In genomic region chr11:47593934-47594855, GRCh38 we compare ENCODE assay signal across 10 cellular contexts. TPM values are rescaled to one million over a fixed set of nuclear protein-coding genes. Genes with fewer than 3 reads are reported as not detected.
DNase-seq lines count a peak whose midpoint lies in the region; ATAC-seq, FAIRE-seq and TF ChIP-seq lines count a peak whose summit lies in the region.
"Had no signal": no experiment of that assay in that cellular context is flagged by ENCODE, and none has a peak within 500 bp of the region (broad histone marks: within the 10 kb centered on the region; RNA-seq: fewer than 3 reads in every experiment).

C1QTNF4 (minus strand) TSS chr11:47594411; CDS start chr11:47590810, 3,601 bp downstream.

- FAIRE-seq in A549 (lab: Jason Lieb, UNC) = no peak

- TF ChIP-seq CTCF in A549 (IDR thresholded peaks at IDR 0.05) = no peak
- no peak for TF ChIP-seq CTCF in left lung (IDR thresholded peaks at IDR 0.05)

- intact Hi-C loops in dendritic cell treated with granulocyte-macrophage colony-stimulating factor and Interleukin-4, amounts not matched to agents 40 ng/mL and 50 ng/mL, for 4 days (cut with micrococcal nuclease) = no loop called here
- intact Hi-C loops in left lung (cut with DNase I) (no loop called here), sciatic nerve (cut with DNase I) (loop anchor here (5.0 kb wide), 1 partner anchor 1437 kb away; no protein-coding TSS in a partner anchor)

- H3K9me3 Mint-ChIP-seq in dendritic cell treated with granulocyte-macrophage colony-stimulating factor and Interleukin-4, amounts not matched to agents 40 ng/mL and 50 ng/mL, for 4 days = no peaks in the 10 kb centered on the region
- peaks cover 0 to 2% (median 0%) of the 10 kb centered on the region in 7 donors for H3K9me3 Mint-ChIP-seq in naive B cell

- H3K27ac ChIP-seq in A549 (peak within 1 kb of the TSS in 1 of 2 experiments; percentile 66; a peak in 2 of 6 replicates), HUES6 (ENCODE audit: low read depth, low read length) (no peak within 1 kb of the TSS), left lung (no peak within 1 kb of the TSS)

- H3K4me1 ChIP-seq in A549 (peaks cover 8% of the 10 kb centered on the region; the same call in 1 of the 3 replicates), HUES6 (ENCODE audit: control insufficient read depth, insufficient read depth, low read length) (peaks cover 24% of the 10 kb centered on the region), left lung (peaks cover 0 to 11% of the 10 kb centered on the region in 2 donors)

- H3K9me3 ChIP-seq in A549 = no peaks in the 10 kb centered on the region
- H3K9me3 ChIP-seq in HUES6 (ENCODE audit: control insufficient read depth, insufficient read depth, low read depth, low read length) = no peaks in the 10 kb centered on the region
- H3K9me3 ChIP-seq in left lung = no peaks in the 10 kb centered on the region

- H3K27me3 ChIP-seq in HUES6 (ENCODE audit: control insufficient read depth, insufficient read depth, low read length) (peaks cover 45% of the 10 kb centered on the region), left lung (peaks cover 27 to 64% of the 10 kb centered on the region in 2 donors)

- ATAC-seq in A549 (peak in 1 of 2 experiments; percentile 26; a peak in 3 of 6 replicates), naive B cell (ENCODE audit: low read depth in 2 of 2) (peak; percentile 42 to 51), left lung (no peak), sciatic nerve (no peak), HG03342 (IDR thresholded peaks at IDR 0.05; ENCODE audit: unreplicated experiment) (no peak)

- H3K27me3 Mint-ChIP-seq in dendritic cell treated with granulocyte-macrophage colony-stimulating factor and Interleukin-4, amounts not matched to agents 40 ng/mL and 50 ng/mL, for 4 days = peaks cover 41% of the 10 kb centered on the region
- peaks cover 18 to 39% (median 36%) of the 10 kb centered on the region in 3 donors for H3K27me3 Mint-ChIP-seq in naive B cell

- peak within 1 kb of the TSS; percentile 42 for H3K9ac ChIP-seq in HUES6 (ENCODE audit: low read length)

- 29% methylated on average over 11 of the region's 48 CpGs for WGBS in A549 (ENCODE audit: missing lambda C conversion rate)

- H3K4me1 Mint-ChIP-seq in dendritic cell treated with granulocyte-macrophage colony-stimulating factor and Interleukin-4, amounts not matched to agents 40 ng/mL and 50 ng/mL, for 4 days (ENCODE audit: low read depth) = peaks cover 29% of the 10 kb centered on the region
- H3K4me1 Mint-ChIP-seq in naive B cell = peaks cover 10 to 21% (median 12%) of the 10 kb centered on the region in 3 donors

- DNase-seq in A549 (ENCODE audit: low read depth in 1 of 2, low spot score in 1 of 2) = no peak
- no peak for DNase-seq in naive B cell
- DNase-seq in left lung = no peak
- no peak for DNase-seq in DMS 273 treated with DMSO at 0.1 percent for 48 hours (lab: John Stamatoyannopoulos, UW)
- no peak for DNase-seq in sciatic nerve (ENCODE audit: low spot score)
- DNase-seq: activated CD4-positive, alpha-beta T cell treated with anti-CD3 and anti-CD28 coated beads, Interleukin-2, amount 50 U/mL, for 1 hour; NCI-H226 had no signal

- TF ChIP-seq RAD21 in A549 (conservative IDR thresholded peaks at IDR 0.05 in 1 of 2, IDR thresholded peaks at IDR 0.05 in 1 of 2) = no peak

- CTCF ChIA-PET in A549 (lab: Yijun Ruan, JAX) = interaction anchor here (1.0 kb wide), 2 partner anchors 12 to 24 kb away, joined by 3 read pairs; no protein-coding TSS in a partner anchor

- no peak for TF ChIP-seq POLR2A in A549 (IDR thresholded peaks at IDR 0.05; ENCODE audit: low read length)

- TF ChIP-seq EP300 in A549 (IDR thresholded peaks at IDR 0.05) = no peak

- POLR2A ChIA-PET in A549 (lab: Yijun Ruan, JAX) = no interaction called here

- peaks cover 6% of the 10 kb centered on the region for H3K36me3 Mint-ChIP-seq in dendritic cell treated with granulocyte-macrophage colony-stimulating factor and Interleukin-4, amounts not matched to agents 40 ng/mL and 50 ng/mL, for 4 days (ENCODE audit: low read depth)
- no peaks in the 10 kb centered on the region for H3K36me3 Mint-ChIP-seq in naive B cell

- no peak within 1 kb of the TSS for H3K27ac Mint-ChIP-seq in dendritic cell treated with granulocyte-macrophage colony-stimulating factor and Interleukin-4, amounts not matched to agents 40 ng/mL and 50 ng/mL, for 4 days
- H3K27ac Mint-ChIP-seq in naive B cell = peak within 1 kb of the TSS in 2 of 6 donors; percentile 6 to 41

- peak within 1 kb of the TSS; percentile 21 for H3K4me3 Mint-ChIP-seq in dendritic cell treated with granulocyte-macrophage colony-stimulating factor and Interleukin-4, amounts not matched to agents 40 ng/mL and 50 ng/mL, for 4 days
- H3K4me3 Mint-ChIP-seq in naive B cell = peak within 1 kb of the TSS in 6 of 8 donors; percentile 47 to 80 (median 54)

- H3K4me2 ChIP-seq in A549 = peak within 1 kb of the TSS; percentile 94

- H3K36me3 ChIP-seq in HUES6 (ENCODE audit: control insufficient read depth, insufficient read depth, low read length) = no peaks in the 10 kb centered on the region
- no peaks in the 10 kb centered on the region for H3K36me3 ChIP-seq in left lung

- H3K4me3 ChIP-seq in A549 (peak within 1 kb of the TSS; percentile 40), HUES6 (ENCODE audit: low read depth, low read length) (peak within 1 kb of the TSS; percentile 72), left lung (peak within 1 kb of the TSS in 1 of 2 donors; percentile 9)

TF ChIP-seq in A549, 52 proteins besides CTCF, POLR2A, EP300 and RAD21 (continues in another document):
- TF ChIP-seq ATOH8 (CRISPR knock-in tag; IDR thresholded peaks at IDR 0.05; ENCODE audit: low read depth) (no peak), FOSB (CRISPR knock-in tag; IDR thresholded peaks at IDR 0.05) (no peak), HDAC2 (IDR thresholded peaks at IDR 0.05) (no peak), RFX5 (IDR thresholded peaks at IDR 0.05) (no peak), FOXS1 (CRISPR knock-in tag; IDR thresholded peaks at IDR 0.05) (no peak), HES2 (IDR thresholded peaks at IDR 0.05) (no peak), HMGXB4 (CRISPR knock-in tag; IDR thresholded peaks at IDR 0.05; ENCODE audit: borderline replicate concordance) (no peak), KDM5A (IDR thresholded peaks at IDR 0.05) (no peak), CHD4 (IDR thresholded peaks at IDR 0.05; ENCODE audit: borderline replicate concordance) (no peak), NPAS2 (CRISPR knock-in tag; IDR thresholded peaks at IDR 0.05; ENCODE audit: borderline replicate concordance) (no peak), HOXB5 (CRISPR knock-in tag; IDR thresholded peaks at IDR 0.05) (no peak), SREBF2 (IDR thresholded peaks at IDR 0.05) (no peak), PHF8 (IDR thresholded peaks at IDR 0.05; ENCODE audit: borderline replicate concordance, low read depth) (no peak), ZFP36 (IDR thresholded peaks at IDR 0.05; ENCODE audit: borderline replicate concordance, partially characterized antibody) (no peak)

RNA-seq across cellular contexts. Expression of gene C1QTNF4, which starts in this region (rescaled TPM):
- polyA plus RNA-seq in A549 (2011; rRNA removed) (not detected in 2 replicates), A549 (2017; fragmentation: RNase III; extraction: RNeasy Plus Mini Kit Qiagen cat#74134 plus additional on column Dnase treatment) (not detected in 3 replicates), naive B cell (ENCODE audit: low read depth in 6 of 6) (under 1 TPM in 1 of 6 donors, not detected in 5; 0.91 TPM)
- 0.11 and 0.16 TPM in 2 replicates for polyA plus RNA-seq in A549 (2012; cell fraction: cytosol; rRNA removed)
- polyA plus RNA-seq in A549 (2012; cell fraction: nucleus; rRNA removed) = 1.3 and 2.1 TPM in 2 replicates
- not detected in 2 replicates for polyA minus RNA-seq in A549 (2011; rRNA and poly(A)+ RNA removed)
- total RNA-seq in left lung (1 to 10 TPM in 1 of 2 donors, under 1 TPM in 1; 0.21 to 1.3 TPM), sciatic nerve (5.0 TPM)

Comparison
In these comparisons a context has a peak if more than half of its experiments do, and no peak if none do; other contexts are left out.
1. Peak in ATAC-seq in naive B cell; RNA of the gene not detected or under 1 TPM.